In the genomic region with DNA sequence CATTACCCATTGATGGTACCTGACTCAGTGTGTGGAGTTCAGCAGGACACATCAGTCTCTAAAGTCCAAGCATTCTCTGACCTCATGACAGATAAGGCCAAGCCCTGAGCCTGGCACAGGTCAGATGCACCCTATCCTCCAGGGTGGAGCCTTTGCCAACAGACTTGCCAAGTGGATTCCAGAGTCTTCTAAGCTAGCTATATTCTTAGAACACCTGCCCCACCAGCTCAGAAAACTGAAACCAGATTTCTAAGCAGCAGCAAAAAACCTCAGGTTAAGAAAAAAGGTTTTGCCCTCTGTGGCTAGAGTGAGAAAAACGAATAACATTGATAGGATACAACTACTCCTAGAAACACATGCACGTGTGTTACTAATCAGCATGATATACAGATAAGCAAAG, we compare ENCODE assay signal across 1 cellular context.
TF ChIP-seq lines count a peak whose summit lies in the region.

No MANE protein-coding gene starts in this region.

TF ChIP-seq in GM12891, 5 proteins besides CTCF, POLR2A, EP300 and RAD21:
- TF ChIP-seq PAX5 (IDR thresholded peaks at IDR 0.05; ENCODE audit: insufficient read depth, low read length, severe bottlenecking) = no peak
- no peak for TF ChIP-seq POU2F2 (IDR thresholded peaks at IDR 0.05; ENCODE audit: low read depth, low read length)
- TF ChIP-seq TAF1 (IDR thresholded peaks at IDR 0.05; ENCODE audit: low read depth, low read length) = no peak
- no peak for TF ChIP-seq SPI1 (IDR thresholded peaks at IDR 0.05; ENCODE audit: low read depth, low read length)
- 0 out of 2 replicates have a peak, but pooled peaks have one; percentile 9 for TF ChIP-seq POLR2AphosphoS5 (IDR thresholded peaks at IDR 0.05; ENCODE audit: low read depth, low read length)
